In the genomic region with DNA sequence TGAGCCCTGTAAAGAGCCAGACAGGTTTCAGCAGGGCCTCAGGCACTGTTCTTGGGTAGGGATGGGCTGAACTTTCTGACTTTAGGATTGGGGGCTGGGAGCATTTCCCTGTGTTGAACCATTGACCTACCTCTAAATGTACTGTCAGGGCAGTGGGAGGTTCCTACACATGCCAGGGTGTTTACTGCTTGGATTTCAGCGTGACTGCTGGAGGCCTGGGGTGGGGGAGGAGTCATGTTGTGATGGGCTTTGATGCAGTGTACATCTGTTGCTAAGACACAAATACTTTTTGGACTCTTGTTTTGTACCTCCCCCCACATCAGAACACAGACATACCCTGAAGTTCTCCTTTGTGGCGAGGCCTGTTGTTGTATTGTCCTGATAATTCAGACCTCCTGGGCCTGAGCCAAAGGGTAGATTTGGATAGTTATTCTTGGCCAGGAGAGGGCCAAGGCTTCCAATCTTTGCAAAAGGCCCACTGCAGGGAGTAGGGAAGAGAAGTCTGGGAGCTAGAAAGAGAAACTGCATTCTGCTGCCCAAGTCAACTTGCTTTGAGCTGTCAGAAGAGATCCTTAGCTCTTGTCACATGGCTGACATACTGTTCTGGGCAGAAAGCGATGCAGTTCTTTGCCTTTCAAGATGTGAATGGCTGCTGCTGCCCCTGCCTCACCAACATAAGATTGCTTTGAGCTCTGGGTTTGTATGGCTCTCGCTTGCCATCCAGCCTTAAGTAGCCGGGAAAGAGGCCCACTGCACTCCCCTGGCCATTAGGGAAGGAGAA, we compare ENCODE assay signal across 1 cellular context.
TF ChIP-seq lines count a peak whose summit lies in the region.

No MANE protein-coding gene starts in this region.

TF ChIP-seq in K562, 482 proteins besides CTCF, POLR2A, EP300 and RAD21 (continued from another document and continues in another):
- TF ChIP-seq, protein P1, sequence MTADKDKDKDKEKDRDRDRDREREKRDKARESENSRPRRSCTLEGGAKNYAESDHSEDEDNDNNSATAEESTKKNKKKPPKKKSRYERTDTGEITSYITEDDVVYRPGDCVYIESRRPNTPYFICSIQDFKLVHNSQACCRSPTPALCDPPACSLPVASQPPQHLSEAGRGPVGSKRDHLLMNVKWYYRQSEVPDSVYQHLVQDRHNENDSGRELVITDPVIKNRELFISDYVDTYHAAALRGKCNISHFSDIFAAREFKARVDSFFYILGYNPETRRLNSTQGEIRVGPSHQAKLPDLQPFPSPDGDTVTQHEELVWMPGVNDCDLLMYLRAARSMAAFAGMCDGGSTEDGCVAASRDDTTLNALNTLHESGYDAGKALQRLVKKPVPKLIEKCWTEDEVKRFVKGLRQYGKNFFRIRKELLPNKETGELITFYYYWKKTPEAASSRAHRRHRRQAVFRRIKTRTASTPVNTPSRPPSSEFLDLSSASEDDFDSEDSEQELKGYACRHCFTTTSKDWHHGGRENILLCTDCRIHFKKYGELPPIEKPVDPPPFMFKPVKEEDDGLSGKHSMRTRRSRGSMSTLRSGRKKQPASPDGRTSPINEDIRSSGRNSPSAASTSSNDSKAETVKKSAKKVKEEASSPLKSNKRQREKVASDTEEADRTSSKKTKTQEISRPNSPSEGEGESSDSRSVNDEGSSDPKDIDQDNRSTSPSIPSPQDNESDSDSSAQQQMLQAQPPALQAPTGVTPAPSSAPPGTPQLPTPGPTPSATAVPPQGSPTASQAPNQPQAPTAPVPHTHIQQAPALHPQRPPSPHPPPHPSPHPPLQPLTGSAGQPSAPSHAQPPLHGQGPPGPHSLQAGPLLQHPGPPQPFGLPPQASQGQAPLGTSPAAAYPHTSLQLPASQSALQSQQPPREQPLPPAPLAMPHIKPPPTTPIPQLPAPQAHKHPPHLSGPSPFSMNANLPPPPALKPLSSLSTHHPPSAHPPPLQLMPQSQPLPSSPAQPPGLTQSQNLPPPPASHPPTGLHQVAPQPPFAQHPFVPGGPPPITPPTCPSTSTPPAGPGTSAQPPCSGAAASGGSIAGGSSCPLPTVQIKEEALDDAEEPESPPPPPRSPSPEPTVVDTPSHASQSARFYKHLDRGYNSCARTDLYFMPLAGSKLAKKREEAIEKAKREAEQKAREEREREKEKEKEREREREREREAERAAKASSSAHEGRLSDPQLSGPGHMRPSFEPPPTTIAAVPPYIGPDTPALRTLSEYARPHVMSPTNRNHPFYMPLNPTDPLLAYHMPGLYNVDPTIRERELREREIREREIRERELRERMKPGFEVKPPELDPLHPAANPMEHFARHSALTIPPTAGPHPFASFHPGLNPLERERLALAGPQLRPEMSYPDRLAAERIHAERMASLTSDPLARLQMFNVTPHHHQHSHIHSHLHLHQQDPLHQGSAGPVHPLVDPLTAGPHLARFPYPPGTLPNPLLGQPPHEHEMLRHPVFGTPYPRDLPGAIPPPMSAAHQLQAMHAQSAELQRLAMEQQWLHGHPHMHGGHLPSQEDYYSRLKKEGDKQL (CRISPR knock-in tag; IDR thresholded peaks at IDR 0.05; ENCODE audit: borderline replicate concordance), result no peak
- TF ChIP-seq, protein P2, sequence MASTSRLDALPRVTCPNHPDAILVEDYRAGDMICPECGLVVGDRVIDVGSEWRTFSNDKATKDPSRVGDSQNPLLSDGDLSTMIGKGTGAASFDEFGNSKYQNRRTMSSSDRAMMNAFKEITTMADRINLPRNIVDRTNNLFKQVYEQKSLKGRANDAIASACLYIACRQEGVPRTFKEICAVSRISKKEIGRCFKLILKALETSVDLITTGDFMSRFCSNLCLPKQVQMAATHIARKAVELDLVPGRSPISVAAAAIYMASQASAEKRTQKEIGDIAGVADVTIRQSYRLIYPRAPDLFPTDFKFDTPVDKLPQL (IDR thresholded peaks at IDR 0.05; ENCODE audit: extremely low read depth, insufficient read length), result no peak
- TF ChIP-seq, protein P3, sequence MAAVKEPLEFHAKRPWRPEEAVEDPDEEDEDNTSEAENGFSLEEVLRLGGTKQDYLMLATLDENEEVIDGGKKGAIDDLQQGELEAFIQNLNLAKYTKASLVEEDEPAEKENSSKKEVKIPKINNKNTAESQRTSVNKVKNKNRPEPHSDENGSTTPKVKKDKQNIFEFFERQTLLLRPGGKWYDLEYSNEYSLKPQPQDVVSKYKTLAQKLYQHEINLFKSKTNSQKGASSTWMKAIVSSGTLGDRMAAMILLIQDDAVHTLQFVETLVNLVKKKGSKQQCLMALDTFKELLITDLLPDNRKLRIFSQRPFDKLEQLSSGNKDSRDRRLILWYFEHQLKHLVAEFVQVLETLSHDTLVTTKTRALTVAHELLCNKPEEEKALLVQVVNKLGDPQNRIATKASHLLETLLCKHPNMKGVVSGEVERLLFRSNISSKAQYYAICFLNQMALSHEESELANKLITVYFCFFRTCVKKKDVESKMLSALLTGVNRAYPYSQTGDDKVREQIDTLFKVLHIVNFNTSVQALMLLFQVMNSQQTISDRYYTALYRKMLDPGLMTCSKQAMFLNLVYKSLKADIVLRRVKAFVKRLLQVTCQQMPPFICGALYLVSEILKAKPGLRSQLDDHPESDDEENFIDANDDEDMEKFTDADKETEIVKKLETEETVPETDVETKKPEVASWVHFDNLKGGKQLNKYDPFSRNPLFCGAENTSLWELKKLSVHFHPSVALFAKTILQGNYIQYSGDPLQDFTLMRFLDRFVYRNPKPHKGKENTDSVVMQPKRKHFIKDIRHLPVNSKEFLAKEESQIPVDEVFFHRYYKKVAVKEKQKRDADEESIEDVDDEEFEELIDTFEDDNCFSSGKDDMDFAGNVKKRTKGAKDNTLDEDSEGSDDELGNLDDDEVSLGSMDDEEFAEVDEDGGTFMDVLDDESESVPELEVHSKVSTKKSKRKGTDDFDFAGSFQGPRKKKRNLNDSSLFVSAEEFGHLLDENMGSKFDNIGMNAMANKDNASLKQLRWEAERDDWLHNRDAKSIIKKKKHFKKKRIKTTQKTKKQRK (IDR thresholded peaks at IDR 0.05; ENCODE audit: borderline replicate concordance, low read depth, low read length), result no peak
- no peak for TF ChIP-seq DMBX1 (CRISPR knock-in tag; IDR thresholded peaks at IDR 0.05; ENCODE audit: borderline replicate concordance)
- no peak for TF ChIP-seq ZNF316 (IDR thresholded peaks at IDR 0.05)
- TF ChIP-seq BHLHE40 (IDR thresholded peaks at IDR 0.05; ENCODE audit: low read length), result 0 out of 2 replicates have a peak, but pooled peaks have one; percentile 38
- TF ChIP-seq, protein P4, sequence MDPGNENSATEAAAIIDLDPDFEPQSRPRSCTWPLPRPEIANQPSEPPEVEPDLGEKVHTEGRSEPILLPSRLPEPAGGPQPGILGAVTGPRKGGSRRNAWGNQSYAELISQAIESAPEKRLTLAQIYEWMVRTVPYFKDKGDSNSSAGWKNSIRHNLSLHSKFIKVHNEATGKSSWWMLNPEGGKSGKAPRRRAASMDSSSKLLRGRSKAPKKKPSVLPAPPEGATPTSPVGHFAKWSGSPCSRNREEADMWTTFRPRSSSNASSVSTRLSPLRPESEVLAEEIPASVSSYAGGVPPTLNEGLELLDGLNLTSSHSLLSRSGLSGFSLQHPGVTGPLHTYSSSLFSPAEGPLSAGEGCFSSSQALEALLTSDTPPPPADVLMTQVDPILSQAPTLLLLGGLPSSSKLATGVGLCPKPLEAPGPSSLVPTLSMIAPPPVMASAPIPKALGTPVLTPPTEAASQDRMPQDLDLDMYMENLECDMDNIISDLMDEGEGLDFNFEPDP (CRISPR knock-in tag; IDR thresholded peaks at IDR 0.05), result no peak
- TF ChIP-seq, protein P5, sequence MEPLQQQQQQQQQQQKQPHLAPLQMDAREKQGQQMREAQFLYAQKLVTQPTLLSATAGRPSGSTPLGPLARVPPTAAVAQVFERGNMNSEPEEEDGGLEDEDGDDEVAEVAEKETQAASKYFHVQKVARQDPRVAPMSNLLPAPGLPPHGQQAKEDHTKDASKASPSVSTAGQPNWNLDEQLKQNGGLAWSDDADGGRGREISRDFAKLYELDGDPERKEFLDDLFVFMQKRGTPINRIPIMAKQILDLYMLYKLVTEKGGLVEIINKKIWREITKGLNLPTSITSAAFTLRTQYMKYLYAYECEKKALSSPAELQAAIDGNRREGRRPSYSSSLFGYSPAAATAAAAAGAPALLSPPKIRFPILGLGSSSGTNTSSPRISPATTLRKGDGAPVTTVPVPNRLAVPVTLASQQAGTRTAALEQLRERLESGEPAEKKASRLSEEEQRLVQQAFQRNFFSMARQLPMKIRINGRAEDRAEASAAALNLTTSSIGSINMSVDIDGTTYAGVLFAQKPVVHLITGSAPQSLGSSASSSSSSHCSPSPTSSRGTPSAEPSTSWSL (CRISPR knock-in tag; IDR thresholded peaks at IDR 0.05; ENCODE audit: borderline replicate concordance), result no peak
- TF ChIP-seq, protein P6, sequence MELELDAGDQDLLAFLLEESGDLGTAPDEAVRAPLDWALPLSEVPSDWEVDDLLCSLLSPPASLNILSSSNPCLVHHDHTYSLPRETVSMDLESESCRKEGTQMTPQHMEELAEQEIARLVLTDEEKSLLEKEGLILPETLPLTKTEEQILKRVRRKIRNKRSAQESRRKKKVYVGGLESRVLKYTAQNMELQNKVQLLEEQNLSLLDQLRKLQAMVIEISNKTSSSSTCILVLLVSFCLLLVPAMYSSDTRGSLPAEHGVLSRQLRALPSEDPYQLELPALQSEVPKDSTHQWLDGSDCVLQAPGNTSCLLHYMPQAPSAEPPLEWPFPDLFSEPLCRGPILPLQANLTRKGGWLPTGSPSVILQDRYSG (tag; conservative IDR thresholded peaks at IDR 0.05; ENCODE audit: low read depth), result no peak; the same call in 1 of the 2 replicates
- peak in 1 of 2 experiments; percentile 76; a peak in 1 of 4 replicates for TF ChIP-seq SIN3A (IDR thresholded peaks at IDR 0.05; ENCODE audit: borderline replicate concordance in 2 of 2, control insufficient read depth in 1 of 2, low read depth in 2 of 2, low read length in 2 of 2)
- no peak for TF ChIP-seq NFYB (IDR thresholded peaks at IDR 0.05; ENCODE audit: extremely low read depth, insufficient read length)
- TF ChIP-seq SPI1 (IDR thresholded peaks at IDR 0.05; ENCODE audit: borderline replicate concordance, low read depth, low read length), result no peak
- no peak for TF ChIP-seq HNRNPLL (IDR thresholded peaks at IDR 0.05; ENCODE audit: low read depth, low read length, poor library complexity, severe bottlenecking)
- TF ChIP-seq XRCC3 (IDR thresholded peaks at IDR 0.05), result no peak
- TF ChIP-seq, protein P7, sequence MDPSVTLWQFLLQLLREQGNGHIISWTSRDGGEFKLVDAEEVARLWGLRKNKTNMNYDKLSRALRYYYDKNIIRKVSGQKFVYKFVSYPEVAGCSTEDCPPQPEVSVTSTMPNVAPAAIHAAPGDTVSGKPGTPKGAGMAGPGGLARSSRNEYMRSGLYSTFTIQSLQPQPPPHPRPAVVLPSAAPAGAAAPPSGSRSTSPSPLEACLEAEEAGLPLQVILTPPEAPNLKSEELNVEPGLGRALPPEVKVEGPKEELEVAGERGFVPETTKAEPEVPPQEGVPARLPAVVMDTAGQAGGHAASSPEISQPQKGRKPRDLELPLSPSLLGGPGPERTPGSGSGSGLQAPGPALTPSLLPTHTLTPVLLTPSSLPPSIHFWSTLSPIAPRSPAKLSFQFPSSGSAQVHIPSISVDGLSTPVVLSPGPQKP (CRISPR knock-in tag; IDR thresholded peaks at IDR 0.05), result no peak
- no peak for TF ChIP-seq SREBF2 (CRISPR knock-in tag; IDR thresholded peaks at IDR 0.05)
- TF ChIP-seq, protein P8, sequence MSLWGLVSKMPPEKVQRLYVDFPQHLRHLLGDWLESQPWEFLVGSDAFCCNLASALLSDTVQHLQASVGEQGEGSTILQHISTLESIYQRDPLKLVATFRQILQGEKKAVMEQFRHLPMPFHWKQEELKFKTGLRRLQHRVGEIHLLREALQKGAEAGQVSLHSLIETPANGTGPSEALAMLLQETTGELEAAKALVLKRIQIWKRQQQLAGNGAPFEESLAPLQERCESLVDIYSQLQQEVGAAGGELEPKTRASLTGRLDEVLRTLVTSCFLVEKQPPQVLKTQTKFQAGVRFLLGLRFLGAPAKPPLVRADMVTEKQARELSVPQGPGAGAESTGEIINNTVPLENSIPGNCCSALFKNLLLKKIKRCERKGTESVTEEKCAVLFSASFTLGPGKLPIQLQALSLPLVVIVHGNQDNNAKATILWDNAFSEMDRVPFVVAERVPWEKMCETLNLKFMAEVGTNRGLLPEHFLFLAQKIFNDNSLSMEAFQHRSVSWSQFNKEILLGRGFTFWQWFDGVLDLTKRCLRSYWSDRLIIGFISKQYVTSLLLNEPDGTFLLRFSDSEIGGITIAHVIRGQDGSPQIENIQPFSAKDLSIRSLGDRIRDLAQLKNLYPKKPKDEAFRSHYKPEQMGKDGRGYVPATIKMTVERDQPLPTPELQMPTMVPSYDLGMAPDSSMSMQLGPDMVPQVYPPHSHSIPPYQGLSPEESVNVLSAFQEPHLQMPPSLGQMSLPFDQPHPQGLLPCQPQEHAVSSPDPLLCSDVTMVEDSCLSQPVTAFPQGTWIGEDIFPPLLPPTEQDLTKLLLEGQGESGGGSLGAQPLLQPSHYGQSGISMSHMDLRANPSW (CRISPR knock-in tag; IDR thresholded peaks at IDR 0.05), result no peak
- no peak for TF ChIP-seq C11orf30 (IDR thresholded peaks at IDR 0.05; ENCODE audit: low read depth)
- TF ChIP-seq CHD2 (IDR thresholded peaks at IDR 0.05; ENCODE audit: low read depth, low read length), result 0 out of 2 replicates have a peak, but pooled peaks have one; percentile 39
- TF ChIP-seq, protein P9, sequence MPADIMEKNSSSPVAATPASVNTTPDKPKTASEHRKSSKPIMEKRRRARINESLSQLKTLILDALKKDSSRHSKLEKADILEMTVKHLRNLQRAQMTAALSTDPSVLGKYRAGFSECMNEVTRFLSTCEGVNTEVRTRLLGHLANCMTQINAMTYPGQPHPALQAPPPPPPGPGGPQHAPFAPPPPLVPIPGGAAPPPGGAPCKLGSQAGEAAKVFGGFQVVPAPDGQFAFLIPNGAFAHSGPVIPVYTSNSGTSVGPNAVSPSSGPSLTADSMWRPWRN (IDR thresholded peaks at IDR 0.05; ENCODE audit: low read depth), result no peak
- TF ChIP-seq GATAD2A (IDR thresholded peaks at IDR 0.05), result no peak
- TF ChIP-seq, protein P10, sequence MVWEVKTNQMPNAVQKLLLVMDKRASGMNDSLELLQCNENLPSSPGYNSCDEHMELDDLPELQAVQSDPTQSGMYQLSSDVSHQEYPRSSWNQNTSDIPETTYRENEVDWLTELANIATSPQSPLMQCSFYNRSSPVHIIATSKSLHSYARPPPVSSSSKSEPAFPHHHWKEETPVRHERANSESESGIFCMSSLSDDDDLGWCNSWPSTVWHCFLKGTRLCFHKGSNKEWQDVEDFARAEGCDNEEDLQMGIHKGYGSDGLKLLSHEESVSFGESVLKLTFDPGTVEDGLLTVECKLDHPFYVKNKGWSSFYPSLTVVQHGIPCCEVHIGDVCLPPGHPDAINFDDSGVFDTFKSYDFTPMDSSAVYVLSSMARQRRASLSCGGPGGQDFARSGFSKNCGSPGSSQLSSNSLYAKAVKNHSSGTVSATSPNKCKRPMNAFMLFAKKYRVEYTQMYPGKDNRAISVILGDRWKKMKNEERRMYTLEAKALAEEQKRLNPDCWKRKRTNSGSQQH (CRISPR knock-in tag; IDR thresholded peaks at IDR 0.05), result no peak
- TF ChIP-seq ILF3 (IDR thresholded peaks at IDR 0.05; ENCODE audit: borderline replicate concordance), result no peak
- TF ChIP-seq WHSC1 (IDR thresholded peaks at IDR 0.05; ENCODE audit: low read length), result no peak
- TF ChIP-seq POLR2AphosphoS5 (IDR thresholded peaks at IDR 0.05; ENCODE audit: control insufficient read depth, insufficient read depth, low read depth, low read length), result 0 out of 2 replicates have a peak, but pooled peaks have one; percentile 26
- peak; percentile 52; the same call in 1 of the 2 replicates for TF ChIP-seq ZFX (CRISPR knock-in tag; IDR thresholded peaks at IDR 0.05)
- 0 out of 2 replicates have a peak, but pooled peaks have one; percentile 41 for TF ChIP-seq ELF4 (CRISPR knock-in tag; IDR thresholded peaks at IDR 0.05)
- TF ChIP-seq ZNF445 (CRISPR knock-in tag; IDR thresholded peaks at IDR 0.05; ENCODE audit: low read depth), result no peak
- no peak for TF ChIP-seq ZNF175 (CRISPR knock-in tag; IDR thresholded peaks at IDR 0.05; ENCODE audit: low read depth)
